Comparison of ENCODE assay signal across 18 cellular contexts in genomic region chr11:73717136-73717535, GRCh38. TPM values are rescaled to one million over a fixed set of nuclear protein-coding genes. Genes with fewer than 3 reads are reported as not detected.
A peak's percentile ranks its signal among the peaks of the same experiment; 100 is the strongest.
DNase-seq lines count a peak whose midpoint lies in the region; ATAC-seq and TF ChIP-seq lines count a peak whose summit lies in the region.
"Had no signal": no experiment of that assay in that cellular context is flagged by ENCODE, and none has a peak within 500 bp of the region (broad histone marks: within the 10 kb centered on the region; RNA-seq: fewer than 3 reads in every experiment).

No MANE protein-coding gene starts in this region.

- H3K79me2 ChIP-seq in SU-DHL-6 (ENCODE audit: insufficient read depth, low read length) = no peaks in the 10 kb centered on the region

- no peaks in the 10 kb centered on the region for H3K27me3 ChIP-seq in SU-DHL-6 (ENCODE audit: low read length)
- no peaks in the 10 kb centered on the region for H3K27me3 ChIP-seq in uterus
- H3K27me3 ChIP-seq: SJCRH30 had no signal

- peaks cover 9% of the 10 kb centered on the region; the same call in 1 of the 2 replicates for H3K36me3 ChIP-seq in SU-DHL-6 (ENCODE audit: low read length)
- no peaks in the 10 kb centered on the region for H3K36me3 ChIP-seq in uterus

- no peaks in the 10 kb centered on the region for H3K27me3 Mint-ChIP-seq in activated naive CD4-positive, alpha-beta T cell treated with anti-CD3 and anti-CD28 coated beads, Interleukin-2, amount 10 ng/mL, durations not matched to agents 7 days and 5 days
- H3K27me3 Mint-ChIP-seq in memory B cell = no peaks in the 10 kb centered on the region

- H2AFZ ChIP-seq in SU-DHL-6 (ENCODE audit: low read depth, low read length, severe bottlenecking) = no peak overlapping the region

- TF ChIP-seq POLR2A in uterus (IDR thresholded peaks at IDR 0.05) = no peak

- H3K4me3 ChIP-seq in SU-DHL-6 (ENCODE audit: insufficient read depth, low read length, poor library complexity, severe bottlenecking) (no peak overlapping the region), uterus (no peak overlapping the region)
- H3K4me3 ChIP-seq: SJCRH30 had no signal

- H3K4me1 ChIP-seq in uterus = no peaks in the 10 kb centered on the region
- H3K4me1 ChIP-seq: SJCRH30 had no signal

- H3K27ac ChIP-seq in SU-DHL-6 (ENCODE audit: low read depth, low read length) (peak overlapping the region; percentile 14; the same call in 1 of the 2 replicates), uterus (no peak overlapping the region)
- H3K27ac ChIP-seq: SJCRH30 had no signal

- H3K9me3 ChIP-seq in SU-DHL-6 (ENCODE audit: insufficient read depth, low read length) = no peaks in the 10 kb centered on the region
- H3K9me3 ChIP-seq in uterus = no peaks in the 10 kb centered on the region
- H3K9me3 ChIP-seq: SJCRH30 had no signal

- H3K9me2 ChIP-seq in SU-DHL-6 (replicated peaks; ENCODE audit: insufficient read depth, low read length) = no peaks in the 10 kb centered on the region

- CTCF ChIA-PET in activated naive CD4-positive, alpha-beta T cell treated with anti-CD3 and anti-CD28 coated beads, Interleukin-2, amount 10 ng/mL, durations not matched to agents 7 days and 5 days (lab: Charles Lee) = no interaction called here

- DNase-seq in activated naive CD4-positive, alpha-beta T cell treated with anti-CD3 and anti-CD28 coated beads, Interleukin-2, amount 10 ng/mL, durations not matched to agents 7 days and 5 days = no peak
- no peak for DNase-seq in activated naive CD4-positive, alpha-beta T cell (lab: John Stamatoyannopoulos, UW)
- DNase-seq in memory B cell (ENCODE audit: low spot score in 2 of 2) (no peak), uterus (no peak), GM20000 (ENCODE audit: low spot score) (no peak)
- no peak for DNase-seq in stimulated activated CD4-positive, alpha-beta T cell treated with anti-CD3 and anti-CD28 coated beads, Interleukin-12 subunit alpha, Interleukin-12 subunit beta, amount 100 ng/mL, for 4 hours
- no peak for DNase-seq in activated effector memory CD4-positive, alpha-beta T cell treated with Interleukin-2 at 50 U/mL for 16 hours
- DNase-seq: DND-41, GDM1, GOT3, KG1, NCI-H1436, NCI-H2029, NCI-H2171, NCI-H446, NCI-H69, SJCRH30 had no signal

- peaks cover 31% of the 10 kb centered on the region for H3K36me3 Mint-ChIP-seq in activated naive CD4-positive, alpha-beta T cell treated with anti-CD3 and anti-CD28 coated beads, Interleukin-2, amount 10 ng/mL, durations not matched to agents 7 days and 5 days
- peaks cover 16% of the 10 kb centered on the region for H3K36me3 Mint-ChIP-seq in memory B cell

- H3K9ac ChIP-seq in SU-DHL-6 (ENCODE audit: low read length) = no peak overlapping the region

- peaks cover 10% of the 10 kb centered on the region for H3K4me1 Mint-ChIP-seq in activated naive CD4-positive, alpha-beta T cell treated with anti-CD3 and anti-CD28 coated beads, Interleukin-2, amount 10 ng/mL, durations not matched to agents 7 days and 5 days
- H3K4me1 Mint-ChIP-seq in memory B cell = peaks cover 3% of the 10 kb centered on the region

- no peaks in the 10 kb centered on the region for H4K20me1 ChIP-seq in SU-DHL-6 (ENCODE audit: low read depth, low read length)

- peak overlapping the region; percentile 24 for H3K27ac Mint-ChIP-seq in activated naive CD4-positive, alpha-beta T cell treated with anti-CD3 and anti-CD28 coated beads, Interleukin-2, amount 10 ng/mL, durations not matched to agents 7 days and 5 days
- H3K27ac Mint-ChIP-seq in memory B cell = peak overlapping the region; percentile 82

- H3K4me2 ChIP-seq in SU-DHL-6 (ENCODE audit: low read depth, low read length, poor library complexity, severe bottlenecking) = no peak overlapping the region

- no peak overlapping the region for H3K4me3 Mint-ChIP-seq in activated naive CD4-positive, alpha-beta T cell treated with anti-CD3 and anti-CD28 coated beads, Interleukin-2, amount 10 ng/mL, durations not matched to agents 7 days and 5 days
- no peak overlapping the region for H3K4me3 Mint-ChIP-seq in memory B cell

- H3K9me3 Mint-ChIP-seq in activated naive CD4-positive, alpha-beta T cell treated with anti-CD3 and anti-CD28 coated beads, Interleukin-2, amount 10 ng/mL, durations not matched to agents 7 days and 5 days = no peaks in the 10 kb centered on the region
- no peaks in the 10 kb centered on the region for H3K9me3 Mint-ChIP-seq in memory B cell

- H3F3A ChIP-seq in SU-DHL-6 (ENCODE audit: insufficient read depth) = peaks cover 14% of the 10 kb centered on the region; the same call in 1 of the 2 replicates

- intact Hi-C loops in uterus (cut with DNase I; ENCODE audit: low total_unique reads) = no loop called here

- ATAC-seq in memory B cell (ENCODE audit: low read depth) = no peak

- TF ChIP-seq CTCF in SU-DHL-6 (IDR thresholded peaks at IDR 0.05; ENCODE audit: insufficient read depth, low read length, poor library complexity, severe bottlenecking) (no peak), uterus (IDR thresholded peaks at IDR 0.05) (no peak), GM20000 (IDR thresholded peaks at IDR 0.05; ENCODE audit: extremely low read depth, missing control alignments) (no peak)

RNA-seq across cellular contexts. Expression of gene RAB6A, which starts 43.7 kb away (rescaled TPM):
- total RNA-seq in uterus = 100 to 1,000 TPM in 3 of 4 donors, 10 to 100 TPM in 1; 75.9 to 129 (median 119) TPM
